8 cellular contexts compared by ENCODE assay signal in the genomic region with DNA sequence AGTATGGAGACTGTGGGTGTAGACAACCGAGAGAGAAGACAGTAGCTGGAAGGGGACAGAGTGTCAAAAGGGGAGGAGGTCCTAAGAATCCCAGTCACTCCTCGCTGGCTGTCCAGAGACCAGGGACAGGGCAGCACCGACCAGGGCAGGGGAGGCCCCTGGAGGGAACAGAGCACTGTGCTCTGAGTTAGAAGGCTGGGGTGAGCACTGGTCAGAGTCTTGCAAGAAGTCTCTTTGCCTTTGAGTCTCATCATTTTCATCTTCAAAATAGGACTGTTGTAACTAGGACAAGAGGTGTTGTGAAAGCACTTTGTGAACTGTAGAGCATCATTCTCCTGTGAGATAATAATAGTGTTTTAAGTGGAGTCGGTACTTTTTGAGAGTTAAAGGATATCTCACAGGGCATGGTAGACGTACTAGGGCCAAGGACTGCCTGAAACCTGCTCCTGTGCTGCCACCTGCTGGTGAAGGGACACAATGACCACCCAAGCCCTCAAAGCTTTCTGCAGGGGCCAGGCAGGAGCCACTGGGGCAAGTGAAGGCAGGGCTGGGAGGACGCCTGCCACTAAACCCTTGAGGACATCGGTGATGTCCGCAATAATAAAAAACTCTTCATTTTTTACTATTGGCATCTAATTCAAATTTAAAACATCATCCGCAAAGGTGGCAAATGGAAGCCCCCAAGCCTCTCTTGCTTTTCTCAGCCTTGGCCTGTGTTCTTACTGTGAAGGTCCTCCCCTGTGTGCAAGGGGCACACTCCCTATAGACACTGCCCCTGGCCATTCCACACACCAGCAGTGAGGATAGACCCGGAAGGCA. TPM values are rescaled to one million over a fixed set of nuclear protein-coding genes. Genes with fewer than 3 reads are reported as not detected.
DNase-seq lines count a peak whose midpoint lies in the region; ATAC-seq and TF ChIP-seq lines count a peak whose summit lies in the region.

No MANE protein-coding gene starts in this region.

- WGBS in right lobe of liver (ENCODE audit: insufficient coverage, low coverage, low lambda C conversion rate, missing lambda C conversion rate) = 27% methylated on average over 9 of the region's 10 CpGs

- TF ChIP-seq POLR2A in right lobe of liver (IDR thresholded peaks at IDR 0.05) = no peak

- no peak overlapping the region for H3K4me3 ChIP-seq in colonic mucosa
- no peak overlapping the region for H3K4me3 ChIP-seq in right lobe of liver

- POLR2A ChIA-PET in activated CD4-positive, alpha-beta T cell treated with anti-CD3 and anti-CD28 coated beads for 36 hours (lab: Charles Lee) = interaction anchor here (0.5 kb wide), 1 partner anchor 212 kb away, joined by 3 read pairs; no protein-coding TSS in a partner anchor

- no peaks in the 10 kb centered on the region for H3K4me1 Mint-ChIP-seq in activated CD4-positive, alpha-beta T cell treated with anti-CD3 and anti-CD28 coated beads for 36 hours

- DNase-seq in AML-193 (lab: John Stamatoyannopoulos, UW) = peak; percentile 55 to 65
- DNase-seq in GM19238 (ENCODE audit: insufficient read length, low spot score) = peak; percentile 84
- peak; percentile 75 for DNase-seq in NCI-H510A treated with DMSO at 0.1 percent for 48 hours (lab: John Stamatoyannopoulos, UW)
- peak; percentile 89 for DNase-seq in activated CD4-positive, alpha-beta T cell treated with anti-CD3 and anti-CD28 coated beads for 36 hours
- peak; percentile 89 for DNase-seq in colonic mucosa
- DNase-seq in right lobe of liver = peak; percentile 82 to 86 (median 83)
- DNase-seq in stimulated activated CD4-positive, alpha-beta T cell treated with anti-CD3 and anti-CD28 coated beads, TNF-alpha, amount 100 ng/mL, for 24 hours (ENCODE audit: low read depth in 3 of 3) = peak; percentile 63 to 75 (median 64)

- no peaks in the 10 kb centered on the region for H3K9me3 ChIP-seq in colonic mucosa
- H3K9me3 ChIP-seq in right lobe of liver = no peaks in the 10 kb centered on the region

- H3K27ac ChIP-seq in colonic mucosa (peak overlapping the region; percentile 75), right lobe of liver (no peak overlapping the region)

- H3K27me3 ChIP-seq in colonic mucosa (no peaks in the 10 kb centered on the region), right lobe of liver (no peaks in the 10 kb centered on the region)

- ATAC-seq in HG03378 (IDR thresholded peaks at IDR 0.05; ENCODE audit: unreplicated experiment) (peak; percentile 87), right lobe of liver (peak; percentile 91 to 99 (median 98))
- ATAC-seq in activated CD4-positive, alpha-beta T cell treated with anti-CD3 and anti-CD28 coated beads for 36 hours = peak; percentile 97

- CTCF ChIA-PET in activated CD4-positive, alpha-beta T cell treated with anti-CD3 and anti-CD28 coated beads for 36 hours (lab: Charles Lee) = interaction anchor here (0.6 to 2.1 kb wide), 11 partner anchors 9 to 526 kb away, joined by 3 to 8 read pairs (median 4); no protein-coding TSS in a partner anchor

- peak; percentile 96 for TF ChIP-seq CTCF in colonic mucosa (IDR thresholded peaks at IDR 0.05)
- peak; percentile 87 to 94 (median 92) for TF ChIP-seq CTCF in right lobe of liver (IDR thresholded peaks at IDR 0.05)

- H3K9ac ChIP-seq in colonic mucosa (ENCODE audit: low read depth in 2 of 2, low read length in 2 of 2) = peak overlapping the region in 1 of 2 donors; percentile 35

- H3K4me3 Mint-ChIP-seq in activated CD4-positive, alpha-beta T cell treated with anti-CD3 and anti-CD28 coated beads for 36 hours = no peak overlapping the region

- no peak overlapping the region for H3K27ac Mint-ChIP-seq in activated CD4-positive, alpha-beta T cell treated with anti-CD3 and anti-CD28 coated beads for 36 hours

- no peaks in the 10 kb centered on the region for H3K36me3 Mint-ChIP-seq in activated CD4-positive, alpha-beta T cell treated with anti-CD3 and anti-CD28 coated beads for 36 hours (ENCODE audit: low read depth)

- H3K9me3 Mint-ChIP-seq in activated CD4-positive, alpha-beta T cell treated with anti-CD3 and anti-CD28 coated beads for 36 hours (ENCODE audit: low read depth) = no peaks in the 10 kb centered on the region

- intact Hi-C loops in activated CD4-positive, alpha-beta T cell treated with anti-CD3 and anti-CD28 coated beads for 36 hours (cut with DNase I, micrococcal nuclease) = loop anchor here (1.0 to 5.0 kb wide), 6 partner anchors 57 to 581 kb away; partner anchors contain the start of genes HMGXB3 (in 2 of the 2) and TIGD6 (in 2 of the 2)
- intact Hi-C loops in colonic mucosa (cut with DNase I) = loop anchor here (1.0 to 10.0 kb wide), 3 partner anchors 57 to 217 kb away; no protein-coding TSS in a partner anchor
- intact Hi-C loops in right lobe of liver (cut with DNase I) = loop anchor here (5.0 to 10.0 kb wide), 2 partner anchors 56 to 83 kb away; no protein-coding TSS in a partner anchor

- H3K4me1 ChIP-seq in colonic mucosa = peaks cover 6% of the 10 kb centered on the region
- no peaks in the 10 kb centered on the region for H3K4me1 ChIP-seq in right lobe of liver

- peaks cover 3% of the 10 kb centered on the region for H3K27me3 Mint-ChIP-seq in activated CD4-positive, alpha-beta T cell treated with anti-CD3 and anti-CD28 coated beads for 36 hours

- no peaks in the 10 kb centered on the region for H3K36me3 ChIP-seq in colonic mucosa
- no peaks in the 10 kb centered on the region for H3K36me3 ChIP-seq in right lobe of liver

RNA-seq across cellular contexts. Expression of gene SLC6A7, which starts 28.2 kb away (rescaled TPM):
- total RNA-seq in activated CD4-positive, alpha-beta T cell treated with anti-CD3 and anti-CD28 coated beads for 36 hours = not detected
- total RNA-seq in colonic mucosa (10 to 100 TPM in 1 of 2 donors, 1 to 10 TPM in 1; 5.0 to 24.9 TPM), right lobe of liver (not detected)

RNA-seq across cellular contexts. Expression of gene CDX1, which starts 51.5 kb away (rescaled TPM):
- not detected for total RNA-seq in activated CD4-positive, alpha-beta T cell treated with anti-CD3 and anti-CD28 coated beads for 36 hours
- total RNA-seq in colonic mucosa (100 to 1,000 TPM; 299 to 498 TPM), right lobe of liver (not detected)

Comparison
In these comparisons a context has a peak if more than half of its experiments do, and no peak if none do; other contexts are left out.
1. RNA of gene SLC6A7, which starts 28.2 kb away (total RNA-seq): 5.0 to 24.9 TPM in colonic mucosa; not detected in activated CD4-positive, alpha-beta T cell treated with anti-CD3 and anti-CD28 coated beads for 36 hours and not detected in right lobe of liver; every median in the first group is over 4 times any median in the second.
2. RNA of gene CDX1, which starts 51.5 kb away (total RNA-seq): 299 to 498 TPM in colonic mucosa; not detected in activated CD4-positive, alpha-beta T cell treated with anti-CD3 and anti-CD28 coated beads for 36 hours and not detected in right lobe of liver; every median in the first group is over 100 times any median in the second.
3. Peak in every context shown above with its lines, with median percentiles within 50 percentile points of each other: DNase-seq and ATAC-seq.